Comparison of ENCODE assay signal across 15 cellular contexts in the genomic region with DNA sequence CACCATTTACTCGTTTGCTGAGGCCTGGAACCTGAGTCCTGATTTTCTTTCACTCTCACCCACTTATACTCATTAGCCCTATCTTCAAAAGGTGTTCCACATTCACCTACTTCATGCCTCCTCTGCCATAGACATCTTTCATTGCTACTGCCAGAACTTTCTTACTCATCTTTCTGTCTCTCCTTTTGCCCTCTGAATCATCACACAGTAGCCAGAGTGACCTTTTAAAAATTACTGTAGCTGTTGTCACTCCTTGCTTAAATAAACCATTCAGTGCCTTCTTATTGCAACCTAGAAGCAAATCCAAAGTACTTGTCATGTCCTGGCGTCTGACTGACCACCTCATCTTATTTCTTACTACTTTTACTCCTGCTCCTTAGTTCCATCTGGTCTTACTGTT. TPM values are rescaled to one million over a fixed set of nuclear protein-coding genes. Genes with fewer than 3 reads are reported as not detected.
DNase-seq lines count a peak whose midpoint lies in the region; ATAC-seq and TF ChIP-seq lines count a peak whose summit lies in the region.
"Had no signal": no experiment of that assay in that cellular context is flagged by ENCODE, and none has a peak within 500 bp of the region (broad histone marks: within the 10 kb centered on the region; RNA-seq: fewer than 3 reads in every experiment).

No MANE protein-coding gene starts in this region.

- H3K4me3 Mint-ChIP-seq in WTC11, result no peak overlapping the region
- H3K4me3 Mint-ChIP-seq: activated T-helper 1 cell treated with anti-CD3 and anti-CD28 coated beads, Interleukin-12 subunit alpha, Interleukin-12 subunit beta, Interleukin-2, Interleukin-4 antibody, amounts not matched to agents 30 ng/mL and 10 ng/mL and 1 ng/mL, durations not matched to agents 14 hours and 24 hours and 36 hours; CD4-positive, CD25-positive, alpha-beta regulatory T cell had no signal

- H3K27me3 Mint-ChIP-seq in WTC11 (ENCODE audit: low read depth), result no peaks in the 10 kb centered on the region
- H3K27me3 Mint-ChIP-seq: CD4-positive, CD25-positive, alpha-beta regulatory T cell had no signal

- no peaks in the 10 kb centered on the region for H3K9me3 ChIP-seq in upper lobe of left lung

- H3K4me1 ChIP-seq in upper lobe of left lung, result peaks cover 0 to 8% (median 7%) of the 10 kb centered on the region in 4 donors

- WGBS in upper lobe of left lung, 2 donors, result 77 to 78% methylated on average over 2 of the region's 2 CpGs

- TF ChIP-seq EP300 in upper lobe of left lung (IDR thresholded peaks at IDR 0.05), result no peak

- H3K36me3 Mint-ChIP-seq in WTC11, result peaks cover 14% of the 10 kb centered on the region

- CTCF ChIA-PET in WTC11 (lab: Charles Lee), result no interaction called here

- no peak for TF ChIP-seq POLR2A in upper lobe of left lung (IDR thresholded peaks at IDR 0.05)

- 0 out of 2 replicates have a peak overlapping the region, but pooled peaks have one; percentile 3 for H3K27ac Mint-ChIP-seq in WTC11

- H3K4me1 Mint-ChIP-seq in WTC11, result no peaks in the 10 kb centered on the region

- no peak overlapping the region for H3K27ac ChIP-seq in upper lobe of left lung
- H3K27ac ChIP-seq: RWPE1, VCaP had no signal

- POLR2A ChIA-PET in WTC11 (lab: Charles Lee), result interaction anchor here (0.6 kb wide), 1 partner anchor 909 kb away, joined by 3 read pairs; no protein-coding TSS in a partner anchor

- peaks cover 0 to 11% (median 2%) of the 10 kb centered on the region in 4 donors for H3K36me3 ChIP-seq in upper lobe of left lung

- H3K27me3 ChIP-seq in upper lobe of left lung, result no peaks in the 10 kb centered on the region

- no peak overlapping the region for H3K4me3 ChIP-seq in upper lobe of left lung
- H3K4me3 ChIP-seq: lung had no signal

- H3K9me3 Mint-ChIP-seq in WTC11, result no peaks in the 10 kb centered on the region
- H3K9me3 Mint-ChIP-seq: activated T-helper 1 cell treated with anti-CD3 and anti-CD28 coated beads, Interleukin-12 subunit alpha, Interleukin-12 subunit beta, Interleukin-2, Interleukin-4 antibody, amounts not matched to agents 30 ng/mL and 10 ng/mL and 1 ng/mL, durations not matched to agents 14 hours and 24 hours and 36 hours; CD4-positive, CD25-positive, alpha-beta regulatory T cell had no signal

- ATAC-seq in WTC11, result no peak
- no peak for ATAC-seq in GM18517 (IDR thresholded peaks at IDR 0.05; ENCODE audit: unreplicated experiment)
- ATAC-seq in HG02571 (IDR thresholded peaks at IDR 0.05; ENCODE audit: unreplicated experiment), result no peak
- no peak for ATAC-seq in upper lobe of left lung (ENCODE audit: low FRiP score in 2 of 2)
- ATAC-seq in GM18873 (IDR thresholded peaks at IDR 0.05; ENCODE audit: low FRiP score, unreplicated experiment), result no peak

- DNase-seq in A172 (ENCODE audit: low spot score) (peak; percentile 58), GM04503 (ENCODE audit: low read depth) (peak; percentile 55), WTC11 (ENCODE audit: low spot score) (no peak), hepatic stellate cell (ENCODE audit: low spot score) (peak; percentile 16), upper lobe of left lung (no peak)
- DNase-seq: CD4-positive, CD25-positive, alpha-beta regulatory T cell; NCI-H2171 treated with DMSO at 0.1 percent for 48 hours; posterior cingulate gyrus had no signal

- TF ChIP-seq CTCF in WTC11 (IDR thresholded peaks at IDR 0.05) (no peak), upper lobe of left lung (IDR thresholded peaks at IDR 0.05) (no peak)

TF ChIP-seq in WTC11, 78 proteins besides CTCF, POLR2A, EP300 and RAD21:
- no peak for TF ChIP-seq NR1H2 (CRISPR knock-in tag; IDR thresholded peaks at IDR 0.05)
- no peak for TF ChIP-seq ZBTB21 (CRISPR knock-in tag; IDR thresholded peaks at IDR 0.05; ENCODE audit: borderline replicate concordance)
- no peak for TF ChIP-seq ZNF219 (CRISPR knock-in tag; IDR thresholded peaks at IDR 0.05; ENCODE audit: borderline replicate concordance)
- TF ChIP-seq SMAD3 (CRISPR knock-in tag; IDR thresholded peaks at IDR 0.05; ENCODE audit: borderline replicate concordance), result no peak
- TF ChIP-seq KAT7 (CRISPR knock-in tag; IDR thresholded peaks at IDR 0.05; ENCODE audit: borderline replicate concordance), result no peak
- no peak for TF ChIP-seq RELA (CRISPR knock-in tag; IDR thresholded peaks at IDR 0.05; ENCODE audit: borderline replicate concordance)
- TF ChIP-seq, protein P1, sequence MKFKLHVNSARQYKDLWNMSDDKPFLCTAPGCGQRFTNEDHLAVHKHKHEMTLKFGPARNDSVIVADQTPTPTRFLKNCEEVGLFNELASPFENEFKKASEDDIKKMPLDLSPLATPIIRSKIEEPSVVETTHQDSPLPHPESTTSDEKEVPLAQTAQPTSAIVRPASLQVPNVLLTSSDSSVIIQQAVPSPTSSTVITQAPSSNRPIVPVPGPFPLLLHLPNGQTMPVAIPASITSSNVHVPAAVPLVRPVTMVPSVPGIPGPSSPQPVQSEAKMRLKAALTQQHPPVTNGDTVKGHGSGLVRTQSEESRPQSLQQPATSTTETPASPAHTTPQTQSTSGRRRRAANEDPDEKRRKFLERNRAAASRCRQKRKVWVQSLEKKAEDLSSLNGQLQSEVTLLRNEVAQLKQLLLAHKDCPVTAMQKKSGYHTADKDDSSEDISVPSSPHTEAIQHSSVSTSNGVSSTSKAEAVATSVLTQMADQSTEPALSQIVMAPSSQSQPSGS (CRISPR knock-in tag; IDR thresholded peaks at IDR 0.05; ENCODE audit: borderline replicate concordance, low read depth), result no peak
- TF ChIP-seq TEAD4 (CRISPR knock-in tag; IDR thresholded peaks at IDR 0.05), result no peak
- no peak for TF ChIP-seq MLX (CRISPR knock-in tag; IDR thresholded peaks at IDR 0.05)
- TF ChIP-seq, protein P2, sequence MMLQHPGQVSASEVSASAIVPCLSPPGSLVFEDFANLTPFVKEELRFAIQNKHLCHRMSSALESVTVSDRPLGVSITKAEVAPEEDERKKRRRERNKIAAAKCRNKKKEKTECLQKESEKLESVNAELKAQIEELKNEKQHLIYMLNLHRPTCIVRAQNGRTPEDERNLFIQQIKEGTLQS (CRISPR knock-in tag; conservative IDR thresholded peaks at IDR 0.05), result no peak

RNA-seq across cellular contexts. Expression of gene ATXN10, which starts 38.2 kb away (rescaled TPM):
- 53.5 and 80.1 TPM in 2 replicates for total RNA-seq in A172 (2014; rRNA removed; shearing (Covaris generic))
- 185 to 194 TPM (median 189 TPM) in 3 replicates for total RNA-seq in WTC11 (2021)
- total RNA-seq in upper lobe of left lung, result 100 to 1,000 TPM in 5 of 6 donors, 10 to 100 TPM in 1; 90.2 to 137 (median 110) TPM

Comparison
In these comparisons a context has a peak if more than half of its experiments do, and no peak if none do; other contexts are left out.
1. DNase-seq: peak in A172 (single experiment), GM04503 (single experiment) and hepatic stellate cell (single experiment); none in WTC11 (single experiment) and upper lobe of left lung (0 of 2).